Comparison of ENCODE assay signal across 28 cellular contexts in the genomic region with DNA sequence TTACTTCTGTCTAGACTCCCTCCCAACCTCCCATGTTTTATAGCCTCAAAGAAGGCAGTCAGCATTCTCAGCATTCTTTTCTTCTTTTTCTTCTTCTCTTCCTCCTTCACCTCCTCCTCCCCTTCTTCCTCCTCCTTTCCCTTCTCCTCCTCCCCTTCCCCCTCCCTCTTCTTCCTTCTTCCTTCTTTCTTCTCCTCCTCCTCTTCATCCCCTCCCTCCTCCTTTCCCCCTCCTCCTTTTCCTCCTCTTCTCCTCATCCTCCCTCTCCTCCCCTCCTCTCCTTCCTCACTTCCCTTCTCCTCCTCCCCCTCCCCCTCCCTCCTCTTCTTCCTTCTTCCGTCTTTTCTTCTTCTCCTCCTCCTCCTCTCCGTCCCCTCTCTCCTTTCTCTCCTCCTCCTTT. TPM values are rescaled to one million over a fixed set of nuclear protein-coding genes. Genes with fewer than 3 reads are reported as not detected.
DNase-seq lines count a peak whose midpoint lies in the region; ATAC-seq, FAIRE-seq and TF ChIP-seq lines count a peak whose summit lies in the region.
"Had no signal": no experiment of that assay in that cellular context is flagged by ENCODE, and none has a peak within 500 bp of the region (broad histone marks: within the 10 kb centered on the region; RNA-seq: fewer than 3 reads in every experiment).

No MANE protein-coding gene starts in this region.

- H3K27me3 Mint-ChIP-seq in CD8-positive, alpha-beta memory T cell = no peaks in the 10 kb centered on the region
- H3K27me3 Mint-ChIP-seq in astrocyte (ENCODE audit: low read depth, unreplicated experiment) (no peaks in the 10 kb centered on the region), nephron (ENCODE audit: low read depth) (no peaks in the 10 kb centered on the region)
- H3K27me3 Mint-ChIP-seq: CD4-positive, alpha-beta T cell had no signal

- H3K36me3 Mint-ChIP-seq in CD8-positive, alpha-beta memory T cell = peaks cover 0 to 13% (median 0%) of the 10 kb centered on the region in 3 donors
- H3K36me3 Mint-ChIP-seq in astrocyte (ENCODE audit: low read depth, unreplicated experiment) = peaks cover 4% of the 10 kb centered on the region
- no peaks in the 10 kb centered on the region for H3K36me3 Mint-ChIP-seq in nephron (ENCODE audit: low read depth)

- peaks cover 0 to 7% (median 6%) of the 10 kb centered on the region in 11 experiments; a peak in 15 of 22 replicates for H4K20me1 ChIP-seq in BLaER1 treated with 17β-estradiol and CSF1 and Interleukin-3, amounts not matched to agents 10 nM and 100 nM
- peaks cover 7% of the 10 kb centered on the region for H4K20me1 ChIP-seq in astrocyte (ENCODE audit: insufficient read depth, low read length)

- H3K9me3 Mint-ChIP-seq in CD8-positive, alpha-beta memory T cell = no peaks in the 10 kb centered on the region
- H3K9me3 Mint-ChIP-seq in astrocyte (ENCODE audit: unreplicated experiment) (peaks cover 5% of the 10 kb centered on the region), nephron (no peaks in the 10 kb centered on the region)
- H3K9me3 Mint-ChIP-seq: CD4-positive, alpha-beta T cell had no signal

- peak overlapping the region in 7 of 8 donors; percentile 21 to 83 (median 50) for H3K27ac Mint-ChIP-seq in CD8-positive, alpha-beta memory T cell
- H3K27ac Mint-ChIP-seq in astrocyte (ENCODE audit: unreplicated experiment) (peak overlapping the region; percentile 12), nephron (peak overlapping the region in 1 of 3 experiments; percentile 27)

- H3K36me3 ChIP-seq in BLaER1 treated with 17β-estradiol and CSF1 and Interleukin-3, amounts not matched to agents 10 nM and 100 nM = peaks cover 0 to 10% (median 0%) of the 10 kb centered on the region in 11 experiments; a peak in 2 of 22 replicates
- no peaks in the 10 kb centered on the region for H3K36me3 ChIP-seq in CD8-positive, alpha-beta memory T cell (ENCODE audit: insufficient read depth, low read length)
- H3K36me3 ChIP-seq in astrocyte (ENCODE audit: insufficient read depth, low read length) = no peaks in the 10 kb centered on the region
- H3K36me3 ChIP-seq: BE2C, MG63 had no signal

- H3K9ac ChIP-seq in BLaER1 treated with 17β-estradiol and CSF1 and Interleukin-3, amounts not matched to agents 10 nM and 100 nM = no peak overlapping the region
- H3K9ac ChIP-seq in astrocyte (ENCODE audit: low read length) = no peak overlapping the region
- H3K9ac ChIP-seq: SK-N-SH had no signal

- H3K4me2 ChIP-seq in BLaER1 treated with 17β-estradiol and CSF1 and Interleukin-3, amounts not matched to agents 10 nM and 100 nM = peak overlapping the region in 6 of 11 experiments; percentile 4 to 45 (median 20); a peak in 8 of 22 replicates
- no peak overlapping the region for H3K4me2 ChIP-seq in astrocyte (ENCODE audit: low read length)
- H3K4me2 ChIP-seq: SK-N-SH had no signal

- peak overlapping the region in 2 of 7 donors; percentile 36 to 70 for H3K4me3 Mint-ChIP-seq in CD8-positive, alpha-beta memory T cell
- H3K4me3 Mint-ChIP-seq in astrocyte (ENCODE audit: unreplicated experiment) (no peak overlapping the region), nephron (peak overlapping the region in 2 of 3 experiments; percentile 33 to 45)

- CTCF ChIA-PET in CD8-positive, alpha-beta memory T cell (lab: Charles Lee) = no interaction called here

- POLR2A ChIA-PET in CD8-positive, alpha-beta memory T cell (lab: Charles Lee) = no interaction called here

- peaks cover 19 to 34% (median 23%) of the 10 kb centered on the region in 3 donors for H3K4me1 Mint-ChIP-seq in CD8-positive, alpha-beta memory T cell
- H3K4me1 Mint-ChIP-seq in astrocyte (ENCODE audit: low read depth, unreplicated experiment) = peaks cover 13% of the 10 kb centered on the region
- H3K4me1 Mint-ChIP-seq in nephron = peaks cover 21% of the 10 kb centered on the region

- H3K4me1 ChIP-seq in BLaER1 treated with 17β-estradiol and CSF1 and Interleukin-3, amounts not matched to agents 10 nM and 100 nM = peaks cover 16 to 34% (median 30%) of the 10 kb centered on the region in 10 experiments
- peaks cover 15% of the 10 kb centered on the region for H3K4me1 ChIP-seq in CD8-positive, alpha-beta memory T cell (ENCODE audit: insufficient read depth, low read length)
- peaks cover 11% of the 10 kb centered on the region for H3K4me1 ChIP-seq in astrocyte (ENCODE audit: insufficient read depth, low read length)
- H3K4me1 ChIP-seq: BE2C had no signal

- no peaks in the 10 kb centered on the region; a peak in 1 of 22 replicates for H3K9me3 ChIP-seq in BLaER1 treated with 17β-estradiol and CSF1 and Interleukin-3, amounts not matched to agents 10 nM and 100 nM (replicated peaks in 1 of 11)
- no peaks in the 10 kb centered on the region for H3K9me3 ChIP-seq in CD8-positive, alpha-beta memory T cell (ENCODE audit: low read length)
- no peaks in the 10 kb centered on the region for H3K9me3 ChIP-seq in astrocyte (ENCODE audit: insufficient read depth, low read depth, low read length)
- H3K9me3 ChIP-seq: BE2C, Caco-2, MG63, SK-N-SH had no signal

- H2AFZ ChIP-seq in astrocyte (ENCODE audit: low read depth, low read length) = no peak overlapping the region

- TF ChIP-seq CTCF in astrocyte (IDR thresholded peaks at IDR 0.05; ENCODE audit: insufficient read depth, low read depth, low read length) = no peak
- TF ChIP-seq CTCF in nephron (IDR thresholded peaks at IDR 0.05; ENCODE audit: unreplicated experiment in 3 of 3) = no peak

- H3K27ac ChIP-seq in BLaER1 treated with 17β-estradiol and CSF1 and Interleukin-3, amounts not matched to agents 10 nM and 100 nM = no peak overlapping the region
- H3K27ac ChIP-seq in CD8-positive, alpha-beta memory T cell (ENCODE audit: low read depth, low read length) = no peak overlapping the region
- H3K27ac ChIP-seq in astrocyte (ENCODE audit: low read depth, low read length) = no peak overlapping the region

- no peak for DNase-seq in CD8-positive, alpha-beta memory T cell
- DNase-seq in astrocyte (ENCODE audit: low read depth) (no peak), retina (no peak), mucosa of gallbladder (ENCODE audit: low spot score) (no peak), HT-29 (ENCODE audit: low spot score) (no peak)
- DNase-seq: BE2C; Caco-2; CD4-positive, alpha-beta T cell; DMS153; MG63; NCI-H1092; NCI-H1436 treated with DMSO at 0.1 percent for 48 hours; NCI-H1930; NCI-H510A treated with DMSO at 0.1 percent for 48 hours; NCI-H748 treated with DMSO at 0.1 percent for 48 hours; NK-92 treated with Interleukin-12 subunit alpha and Interleukin-12 subunit beta, amount 100 ng/mL, for 24 hours; SIG-M5; SK-N-SH had no signal

- no peak overlapping the region for H3K4me3 ChIP-seq in BLaER1 treated with 17β-estradiol and CSF1 and Interleukin-3, amounts not matched to agents 10 nM and 100 nM
- no peak overlapping the region for H3K4me3 ChIP-seq in CD8-positive, alpha-beta memory T cell (ENCODE audit: low read length)
- no peak overlapping the region for H3K4me3 ChIP-seq in astrocyte (ENCODE audit: insufficient read depth, low read depth, low read length)
- H3K4me3 ChIP-seq: MG63 had no signal

- H3K27me3 ChIP-seq in BLaER1 treated with 17β-estradiol and CSF1 and Interleukin-3, amounts not matched to agents 10 nM and 100 nM = no peaks in the 10 kb centered on the region
- H3K27me3 ChIP-seq in CD8-positive, alpha-beta memory T cell (ENCODE audit: insufficient read depth, low read length, poor library complexity, severe bottlenecking) = no peaks in the 10 kb centered on the region
- H3K27me3 ChIP-seq in astrocyte (ENCODE audit: insufficient read depth, low read length) = no peaks in the 10 kb centered on the region
- H3K27me3 ChIP-seq: BE2C, MG63 had no signal

- FAIRE-seq in astrocyte (lab: Jason Lieb, UNC) = no peak
- FAIRE-seq: G401.6, H1 had no signal

- no peak for ATAC-seq in HG03108 (IDR thresholded peaks at IDR 0.05; ENCODE audit: unreplicated experiment)
- ATAC-seq: HCT116, Panc1 had no signal

- peaks cover 11% of the 10 kb centered on the region for H3K79me2 ChIP-seq in astrocyte (ENCODE audit: insufficient read depth, low read length)

RNA-seq across cellular contexts. Expression of gene LPCAT4, which starts 3.6 kb away (rescaled TPM):
- total RNA-seq in CD8-positive, alpha-beta memory T cell = 10 to 100 TPM; 49.5 to 57.4 TPM
- polyA plus RNA-seq in CD8-positive, alpha-beta memory T cell = 17.4 TPM
- 44.4 TPM in 2 replicates for total RNA-seq in astrocyte
- total RNA-seq in mucosa of gallbladder = 97.9 TPM
- 47.7 and 72.8 TPM in 2 replicates for total RNA-seq in HT-29 (2014; rRNA removed; shearing (Covaris generic))

RNA-seq across cellular contexts. Expression of gene NUTM1, which starts 27.5 kb away (rescaled TPM):
- total RNA-seq in CD8-positive, alpha-beta memory T cell = not detected
- polyA plus RNA-seq in CD8-positive, alpha-beta memory T cell = not detected
- not detected in 2 replicates for total RNA-seq in astrocyte
- not detected for total RNA-seq in mucosa of gallbladder
- not detected in 2 replicates for total RNA-seq in HT-29 (2014; rRNA removed; shearing (Covaris generic))
- total RNA-seq: A673; Caco-2; CD4-positive, alpha-beta T cell; Daoy; LHCN-M2 had no signal
- polyA plus RNA-seq: SK-N-SH had no signal

RNA-seq across cellular contexts. Expression of gene NOP10, which starts 27.7 kb away (rescaled TPM):
- 100 to 1,000 TPM; 284 to 292 TPM for total RNA-seq in CD8-positive, alpha-beta memory T cell
- polyA plus RNA-seq in CD8-positive, alpha-beta memory T cell = 294 TPM
- total RNA-seq in astrocyte = 209 and 224 TPM in 2 replicates
- total RNA-seq in mucosa of gallbladder = 116 TPM
- 230 and 253 TPM in 2 replicates for total RNA-seq in HT-29 (2014; rRNA removed; shearing (Covaris generic))

RNA-seq across cellular contexts. Expression of gene SLC12A6, which starts 33.1 kb away (rescaled TPM):
- total RNA-seq in CD8-positive, alpha-beta memory T cell = 10 to 100 TPM; 19.2 to 20.6 TPM
- polyA plus RNA-seq in CD8-positive, alpha-beta memory T cell = 7.1 TPM
- total RNA-seq in astrocyte = 15.8 and 17.8 TPM in 2 replicates
- total RNA-seq in mucosa of gallbladder = 18.3 TPM
- 5.4 and 5.5 TPM in 2 replicates for total RNA-seq in HT-29 (2014; rRNA removed; shearing (Covaris generic))
